ENCODE assay signal across 18 cellular contexts in the genomic region with DNA sequence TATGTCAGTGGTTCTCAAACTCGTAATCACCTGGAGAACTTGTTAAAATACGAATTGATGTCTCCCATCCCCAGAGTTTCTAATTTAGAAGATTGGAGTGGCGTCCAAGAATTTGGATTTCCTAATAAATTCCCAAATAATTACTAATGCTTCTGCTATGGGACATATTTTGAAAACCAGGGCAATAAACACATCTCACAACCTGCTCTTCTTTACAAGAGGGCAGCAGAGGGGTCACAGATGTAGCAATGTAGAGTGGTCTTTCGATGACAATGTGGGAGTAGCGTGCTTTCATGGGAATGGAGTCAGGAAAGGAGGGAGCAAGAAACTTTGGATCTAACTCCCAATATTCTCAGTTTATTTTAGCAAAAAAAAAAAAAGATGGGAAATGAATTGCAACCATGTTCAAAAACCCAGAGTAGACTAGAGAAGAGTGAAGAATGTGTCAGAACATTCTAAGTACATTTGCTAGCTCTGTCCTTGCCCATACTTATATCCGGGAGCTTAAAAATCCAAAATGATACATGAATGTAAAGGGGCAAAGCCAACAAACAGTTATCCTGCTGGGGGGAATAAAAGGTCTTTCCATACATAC. TPM values are rescaled to one million over a fixed set of nuclear protein-coding genes. Genes with fewer than 3 reads are reported as not detected.
DNase-seq lines count a peak whose midpoint lies in the region; FAIRE-seq and TF ChIP-seq lines count a peak whose summit lies in the region.
"Had no signal": no experiment of that assay in that cellular context is flagged by ENCODE, and none has a peak within 500 bp of the region (broad histone marks: within the 10 kb centered on the region; RNA-seq: fewer than 3 reads in every experiment).

No MANE protein-coding gene starts in this region.

- no peaks in the 10 kb centered on the region for H3K79me2 ChIP-seq in endothelial cell of umbilical vein (ENCODE audit: control insufficient read depth, insufficient read depth, low read length)

- H3K27ac ChIP-seq in endothelial cell of umbilical vein (ENCODE audit: insufficient read depth, low read depth, low read length) (peak overlapping the region; percentile 94), uterus (peak overlapping the region in 1 of 2 donors; percentile 12), thyroid gland (no peak overlapping the region), stomach (no peak overlapping the region)
- H3K27ac ChIP-seq: HL-60 had no signal

- 97 to 98% methylated on average over 6 of the region's 6 CpGs for WGBS in thyroid gland, 2 donors
- 91 to 96% (median 95%) methylated on average over 6 of the region's 6 CpGs for WGBS in stomach, 5 donors

- CTCF ChIA-PET in endothelial cell of umbilical vein (lab: Charles Lee), result interaction anchor here (1.1 to 2.5 kb wide), 3 partner anchors 12 to 115 kb away, joined by 3 to 9 read pairs (median 6); no protein-coding TSS in a partner anchor

- H3K9ac ChIP-seq in endothelial cell of umbilical vein (replicated peaks; ENCODE audit: extremely low read depth, insufficient read depth, low read length), result no peak overlapping the region

- H3K27me3 ChIP-seq in endothelial cell of umbilical vein (ENCODE audit: control insufficient read depth in 2 of 2, insufficient read depth in 2 of 2, low read length in 2 of 2), result no peaks in the 10 kb centered on the region
- H3K27me3 ChIP-seq in uterus, result no peaks in the 10 kb centered on the region
- H3K27me3 ChIP-seq in thyroid gland, result no peaks in the 10 kb centered on the region
- H3K27me3 ChIP-seq in stomach, result no peaks in the 10 kb centered on the region

- no peak overlapping the region for H3K4me2 ChIP-seq in endothelial cell of umbilical vein (ENCODE audit: insufficient read depth, low read length)
- H3K4me2 ChIP-seq: GM23338 had no signal

- no TSS peak for BruUV-seq in endothelial cell of umbilical vein (replicated peaks; lab: Mats Ljungman, UMichigan)

- dilution Hi-C loops in endothelial cell of umbilical vein (cut with MboI; ENCODE audit: extremely low pct_ligation_motif_present, low sequenced_read_pairs), result no loop called here

- no peak overlapping the region for H2AFZ ChIP-seq in endothelial cell of umbilical vein (ENCODE audit: low read depth, low read length)
- H2AFZ ChIP-seq: GM23338 had no signal

- FAIRE-seq in endothelial cell of umbilical vein (lab: Jason Lieb, UNC) (no peak), islet of Langerhans (lab: Jason Lieb, UNC) (peak; percentile 62)
- FAIRE-seq: G401.6, GM12891 had no signal

- H3K36me3 ChIP-seq in endothelial cell of umbilical vein (ENCODE audit: control insufficient read depth in 2 of 2, extremely low read depth in 1 of 2, insufficient read depth in 2 of 2, low read length in 2 of 2), result no peaks in the 10 kb centered on the region
- no peaks in the 10 kb centered on the region for H3K36me3 ChIP-seq in uterus
- no peaks in the 10 kb centered on the region for H3K36me3 ChIP-seq in thyroid gland
- no peaks in the 10 kb centered on the region for H3K36me3 ChIP-seq in stomach

- peak; percentile 21 for DNase-seq in EL
- no peak for DNase-seq in endothelial cell of umbilical vein (ENCODE audit: low read depth, low spot score)
- peak; percentile 36 to 77 for DNase-seq in uterus
- no peak for DNase-seq in retina
- no peak for DNase-seq in thyroid gland
- DNase-seq in stomach, result no peak
- no peak for DNase-seq in epidermal melanocyte (ENCODE audit: insufficient read length, low spot score)
- DNase-seq: C1 segment of cervical spinal cord; Calu3; CD4-positive, alpha-beta T cell; DMS 273 treated with DMSO at 0.1 percent for 48 hours; H9 had no signal

- TF ChIP-seq EP300 in stomach (IDR thresholded peaks at IDR 0.05), result no peak

- POLR2A ChIA-PET in endothelial cell of umbilical vein (lab: Charles Lee), result no interaction called here

- TF ChIP-seq CTCF in endothelial cell of umbilical vein (IDR thresholded peaks at IDR 0.05; ENCODE audit: extremely low read depth in 1 of 2, insufficient read depth in 1 of 2, low read depth in 1 of 2, low read length in 2 of 2), result no peak
- no peak for TF ChIP-seq CTCF in uterus (IDR thresholded peaks at IDR 0.05)
- TF ChIP-seq CTCF in thyroid gland (IDR thresholded peaks at IDR 0.05), result no peak
- no peak for TF ChIP-seq CTCF in stomach (IDR thresholded peaks at IDR 0.05)

- H3K9me3 ChIP-seq in endothelial cell of umbilical vein (replicated peaks; ENCODE audit: control insufficient read depth, insufficient read depth, low read length) (no peaks in the 10 kb centered on the region), uterus (no peaks in the 10 kb centered on the region), thyroid gland (no peaks in the 10 kb centered on the region), stomach (no peaks in the 10 kb centered on the region)

- H3K4me3 ChIP-seq in endothelial cell of umbilical vein (replicated peaks in 1 of 3; ENCODE audit: insufficient read depth in 1 of 3, low read depth in 1 of 3, low read length in 3 of 3) (no peak overlapping the region), uterus (no peak overlapping the region), thyroid gland (replicated peaks in 1 of 3) (no peak overlapping the region), stomach (no peak overlapping the region)
- H3K4me3 ChIP-seq: GM23338 had no signal

- H3K4me1 ChIP-seq in endothelial cell of umbilical vein (ENCODE audit: control insufficient read depth, extremely low read depth, insufficient read depth, low read length) (peaks cover 16% of the 10 kb centered on the region), uterus (no peaks in the 10 kb centered on the region), thyroid gland (no peaks in the 10 kb centered on the region), stomach (peaks cover 14 to 52% (median 28%) of the 10 kb centered on the region in 4 donors)

- no peaks in the 10 kb centered on the region for H4K20me1 ChIP-seq in endothelial cell of umbilical vein (replicated peaks; ENCODE audit: control insufficient read depth, extremely low read depth, insufficient read depth, low read length)

- intact Hi-C loops in endothelial cell of umbilical vein (cut with micrococcal nuclease) (loop anchor here (2.0 kb wide), 1 partner anchor 34 kb away; a partner anchor contains a TSS), uterus (cut with DNase I; ENCODE audit: low total_unique reads) (no loop called here), thyroid gland (cut with DNase I) (no loop called here), stomach (cut with DNase I; ENCODE audit: low total_unique reads) (no loop called here)

- TF ChIP-seq POLR2A in endothelial cell of umbilical vein (IDR thresholded peaks at IDR 0.05; ENCODE audit: low read depth, low read length), result no peak
- no peak for TF ChIP-seq POLR2A in uterus (IDR thresholded peaks at IDR 0.05)
- TF ChIP-seq POLR2A in thyroid gland (IDR thresholded peaks at IDR 0.05), result no peak
- no peak for TF ChIP-seq POLR2A in stomach (IDR thresholded peaks at IDR 0.05)

- no peaks in the 10 kb centered on the region for H3K9me1 ChIP-seq in endothelial cell of umbilical vein (replicated peaks; ENCODE audit: control insufficient read depth, extremely low read depth, insufficient read depth, low read length)

TF ChIP-seq in endothelial cell of umbilical vein, 7 proteins besides CTCF, POLR2A, EP300 and RAD21:
- TF ChIP-seq, protein P1, sequence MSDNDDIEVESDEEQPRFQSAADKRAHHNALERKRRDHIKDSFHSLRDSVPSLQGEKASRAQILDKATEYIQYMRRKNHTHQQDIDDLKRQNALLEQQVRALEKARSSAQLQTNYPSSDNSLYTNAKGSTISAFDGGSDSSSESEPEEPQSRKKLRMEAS (IDR thresholded peaks at IDR 0.05; ENCODE audit: insufficient read depth, insufficient read length), result no peak
- TF ChIP-seq POLR2AphosphoS5 (IDR thresholded peaks at IDR 0.05; ENCODE audit: insufficient read depth, low read depth, low read length) (no peak), FOS (IDR thresholded peaks at IDR 0.05; ENCODE audit: borderline replicate concordance, insufficient read depth, low read length) (no peak), GATA2 (IDR thresholded peaks at IDR 0.05; ENCODE audit: insufficient read depth, insufficient read length, low read depth, low read length) (no peak), MYC (IDR thresholded peaks at IDR 0.05; ENCODE audit: low read depth, low read length) (no peak), JUN (IDR thresholded peaks at IDR 0.05; ENCODE audit: borderline replicate concordance, insufficient read depth, insufficient read length, low read depth) (no peak), EZH2 (IDR thresholded peaks at IDR 0.05; ENCODE audit: borderline replicate concordance, low read depth, low read length, severe bottlenecking) (no peak)

RNA-seq across cellular contexts. Expression of a gene that starts 33.8 kb away (rescaled TPM):
- total RNA-seq in endothelial cell of umbilical vein, result 220 and 287 TPM in 2 replicates
- 73.4 and 91.1 TPM in 2 replicates for polyA plus RNA-seq in endothelial cell of umbilical vein
- polyA plus RNA-seq in endothelial cell of umbilical vein (2011; cell fraction: cytosol; rRNA removed), result 125 and 150 TPM in 2 replicates
- polyA plus RNA-seq in endothelial cell of umbilical vein (2011; cell fraction: nucleus; rRNA removed), result 110 and 121 TPM in 2 replicates
- 120 and 220 TPM in 2 replicates for polyA plus RNA-seq in endothelial cell of umbilical vein (2012)
- polyA minus RNA-seq in endothelial cell of umbilical vein, result 138 and 175 TPM in 2 replicates
- not detected for polyA minus RNA-seq in endothelial cell of umbilical vein (2011; cell fraction: cytosol; rRNA and poly(A)+ RNA removed)
- 108 and 116 TPM in 2 replicates for polyA minus RNA-seq in endothelial cell of umbilical vein (2011; cell fraction: nucleus; rRNA and poly(A)+ RNA removed)
- total RNA-seq in uterus, result 100 to 1,000 TPM in 3 of 4 donors, 10 to 100 TPM in 1; 87.9 to 287 (median 166) TPM
- 100 to 1,000 TPM; 237 to 323 (median 293) TPM for total RNA-seq in thyroid gland
- 100 to 1,000 TPM in 4 of 5 donors, 10 to 100 TPM in 1; 92.1 to 320 (median 187) TPM for total RNA-seq in stomach
- 100 to 1,000 TPM; 157 to 423 (median 409) TPM for polyA plus RNA-seq in stomach
- total RNA-seq: Daoy had no signal

Comparison
In these comparisons a context has a peak if more than half of its experiments do, and no peak if none do; other contexts are left out.
1. DNase-seq: peak in EL (single experiment) and uterus (2 of 2); none in endothelial cell of umbilical vein (single experiment), retina (single experiment), thyroid gland (0 of 2), stomach (single experiment) and epidermal melanocyte (single experiment).